Comparison of ENCODE assay signal across 19 cellular contexts in genomic region chr17:55757659-55758058, GRCh38. TPM values are rescaled to one million over a fixed set of nuclear protein-coding genes. Genes with fewer than 3 reads are reported as not detected.
DNase-seq lines count a peak whose midpoint lies in the region; ATAC-seq and TF ChIP-seq lines count a peak whose summit lies in the region.
"Had no signal": no experiment of that assay in that cellular context is flagged by ENCODE, and none has a peak within 500 bp of the region (broad histone marks: within the 10 kb centered on the region; RNA-seq: fewer than 3 reads in every experiment).

No MANE protein-coding gene starts in this region.

- H3K27me3 ChIP-seq in transverse colon: no peaks in the 10 kb centered on the region

- H3K4me1 ChIP-seq in transverse colon: peaks cover 0 to 23% (median 7%) of the 10 kb centered on the region in 4 donors
- H3K4me1 ChIP-seq: A549 had no signal

- H3K4me3 ChIP-seq in foreskin fibroblast (ENCODE audit: low read depth in 1 of 2, low read length in 2 of 2): no peak overlapping the region
- H3K4me3 ChIP-seq in transverse colon: no peak overlapping the region
- H3K4me3 ChIP-seq: A549, GM23248, K562 had no signal

- no peaks in the 10 kb centered on the region for H3K36me3 ChIP-seq in transverse colon

- TF ChIP-seq CTCF in GM20000 (IDR thresholded peaks at IDR 0.05; ENCODE audit: extremely low read depth, missing control alignments) (no peak), foreskin fibroblast (IDR thresholded peaks at IDR 0.05; ENCODE audit: low read depth, low read length) (no peak), transverse colon (IDR thresholded peaks at IDR 0.05) (no peak)

- no peak for TF ChIP-seq POLR2A in transverse colon (IDR thresholded peaks at IDR 0.05)

- WGBS in transverse colon (ENCODE audit: low coverage in 1 of 2), 2 donors: 89 to 91% methylated on average over 1 of the region's 1 CpG

- intact Hi-C loops in transverse colon (cut with DNase I; ENCODE audit: low total_unique reads): no loop called here

- no peak for TF ChIP-seq EP300 in transverse colon (IDR thresholded peaks at IDR 0.05; ENCODE audit: low read depth)

- no peak overlapping the region for H3K27ac ChIP-seq in transverse colon
- H3K27ac ChIP-seq: A549, GM23248, HL-60 had no signal

- DNase-seq in GM20000 (ENCODE audit: low spot score) (peak; percentile 21), foreskin fibroblast (no peak), transverse colon (no peak)
- DNase-seq: AML-193, GM23248, NCI-H1092, NCI-H1694 treated with DMSO at 0.1 percent for 48 hours, NCI-H446, PC-3, T-cell, T1000 had no signal

- no peaks in the 10 kb centered on the region for H3K9me3 ChIP-seq in transverse colon
- H3K9me3 ChIP-seq: A549 had no signal

- in situ Hi-C loops in transverse colon (cut with MboI; ENCODE audit: low pct_ligation_motif_present in 1 of 4, low pct_unique_long_range_greater_than_20kb in 1 of 4, low sequenced_read_pairs in 3 of 4): loop anchor here in 2 of 4 donors (25.0 kb wide), 2 partner anchors 220 to 770 kb away; no protein-coding TSS in a partner anchor

- ATAC-seq in GM18511 (IDR thresholded peaks at IDR 0.05; ENCODE audit: unreplicated experiment): peak; percentile 62
- ATAC-seq in HG02588 (IDR thresholded peaks at IDR 0.05; ENCODE audit: unreplicated experiment): peak; percentile 56
- ATAC-seq in HG03354 (IDR thresholded peaks at IDR 0.05; ENCODE audit: poor library complexity, severe bottlenecking, unreplicated experiment): peak; percentile 55
- ATAC-seq in GM18858 (IDR thresholded peaks at IDR 0.05; ENCODE audit: unreplicated experiment): no peak
- ATAC-seq in HG02763 (IDR thresholded peaks at IDR 0.05; ENCODE audit: unreplicated experiment): no peak
- ATAC-seq: A549, PC-3, T-cell had no signal

RNA-seq across cellular contexts. Expression of gene PCTP, which starts 6.8 kb away (rescaled TPM):
- total RNA-seq in transverse colon: 100 to 1,000 TPM in 1 of 4 donors, 10 to 100 TPM in 2, 1 to 10 TPM in 1; 8.6 to 581 (median 35.0) TPM

RNA-seq across cellular contexts. Expression of gene TMEM100, which starts 35.0 kb away (rescaled TPM):
- total RNA-seq in transverse colon: 1 to 10 TPM in 2 of 4 donors, under 1 TPM in 1, not detected in 1; 1.00 to 7.8 (median 4.1) TPM
- total RNA-seq: GM23248, PC-3 had no signal

Comparison
In these comparisons a context has a peak if more than half of its experiments do, and no peak if none do; other contexts are left out.
1. ATAC-seq: peak in GM18511 (single experiment), HG02588 (single experiment) and HG03354 (single experiment); none in GM18858 (single experiment) and HG02763 (single experiment).